Comparison of ENCODE assay signal across 8 cellular contexts in genomic region chr15:41934843-41935242, GRCh38. TPM values are rescaled to one million over a fixed set of nuclear protein-coding genes. Genes with fewer than 3 reads are reported as not detected.
DNase-seq lines count a peak whose midpoint lies in the region; ATAC-seq lines count a peak whose summit lies in the region.

No MANE protein-coding gene starts in this region.

- H3K36me3 ChIP-seq in effector memory CD4-positive, alpha-beta T cell (ENCODE audit: control insufficient read depth, insufficient read depth, low read length) = no peaks in the 10 kb centered on the region

- ATAC-seq in HG02970 (IDR thresholded peaks at IDR 0.05; ENCODE audit: low FRiP score, unreplicated experiment) (no peak), HG02798 (IDR thresholded peaks at IDR 0.05; ENCODE audit: poor library complexity, unreplicated experiment) (no peak), GM21528 (IDR thresholded peaks at IDR 0.05; ENCODE audit: low FRiP score, unreplicated experiment) (no peak)

- H3K4me3 ChIP-seq in effector memory CD4-positive, alpha-beta T cell (ENCODE audit: insufficient read depth, low read depth, low read length, poor library complexity, severe bottlenecking) = peak overlapping the region; percentile 21

- no peaks in the 10 kb centered on the region for H3K9me3 ChIP-seq in effector memory CD4-positive, alpha-beta T cell (ENCODE audit: control insufficient read depth, low read length)

- peak; percentile 78 for DNase-seq in HT-29 (ENCODE audit: low spot score)
- peak; percentile 74 for DNase-seq in activated CD4-positive, alpha-beta T cell treated with anti-CD3 and anti-CD28 coated beads, Interleukin-2, amount 50 U/mL, for 1 hour
- peak; percentile 67 to 76 (median 70) for DNase-seq in effector memory CD4-positive, alpha-beta T cell
- DNase-seq in stimulated activated CD4-positive, alpha-beta T cell treated with anti-CD3 and anti-CD28 coated beads, Interleukin-12 subunit alpha, Interleukin-12 subunit beta, amount 100 ng/mL, for 48 hours (ENCODE audit: low read depth in 2 of 3, low spot score in 1 of 3) = peak in 2 of 3 donors; percentile 55 to 61
- DNase-seq in putamen (ENCODE audit: low spot score) = no peak

- H3K27me3 ChIP-seq in effector memory CD4-positive, alpha-beta T cell (replicated peaks; ENCODE audit: control insufficient read depth, insufficient read depth, low read length, poor library complexity, severe bottlenecking) = no peaks in the 10 kb centered on the region

- H3K4me1 ChIP-seq in effector memory CD4-positive, alpha-beta T cell (ENCODE audit: control insufficient read depth, insufficient read depth, low read length, poor library complexity, severe bottlenecking) = peaks cover 53% of the 10 kb centered on the region

- peak overlapping the region; percentile 95 for H3K27ac ChIP-seq in effector memory CD4-positive, alpha-beta T cell (ENCODE audit: insufficient read depth, low read length, poor library complexity, severe bottlenecking)

RNA-seq across cellular contexts. Expression of gene EHD4, which starts 37.5 kb away (rescaled TPM):
- total RNA-seq in HT-29 (2014; rRNA removed; shearing (Covaris generic)) = 54.2 and 60.6 TPM in 2 replicates

RNA-seq across cellular contexts. Expression of gene SPTBN5, which starts 41.0 kb away (rescaled TPM):
- 1.6 and 2.0 TPM in 2 replicates for total RNA-seq in HT-29 (2014; rRNA removed; shearing (Covaris generic))
